9 cellular contexts compared by ENCODE assay signal in the genomic region with DNA sequence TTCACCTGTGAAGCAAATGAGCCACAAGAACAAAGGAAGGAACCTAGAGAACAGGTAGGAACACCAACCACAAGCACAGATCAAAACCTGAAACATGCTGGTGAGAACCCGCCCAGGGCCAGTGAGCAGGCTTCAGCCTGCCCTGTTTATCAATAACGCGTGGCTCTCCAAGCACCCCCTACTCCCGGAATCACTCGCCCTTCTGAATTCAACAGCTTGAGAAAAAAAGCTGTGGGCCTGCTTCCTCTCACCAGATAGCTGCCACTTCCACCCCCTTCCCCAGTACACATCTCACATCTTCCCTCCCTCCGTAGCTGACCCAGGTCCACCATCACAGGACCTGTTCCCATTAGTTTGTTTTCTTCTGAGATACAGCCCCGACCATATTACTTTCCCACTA. TPM values are rescaled to one million over a fixed set of nuclear protein-coding genes. Genes with fewer than 3 reads are reported as not detected.
DNase-seq lines count a peak whose midpoint lies in the region; ATAC-seq and TF ChIP-seq lines count a peak whose summit lies in the region.
"Had no signal": no experiment of that assay in that cellular context is flagged by ENCODE, and none has a peak within 500 bp of the region (broad histone marks: within the 10 kb centered on the region; RNA-seq: fewer than 3 reads in every experiment).

No MANE protein-coding gene starts in this region.

- TF ChIP-seq CTCF in epithelial cell of esophagus (IDR thresholded peaks at IDR 0.05; ENCODE audit: insufficient read depth, low read depth, low read length, missing control alignments) (no peak), testis (IDR thresholded peaks at IDR 0.05) (no peak)

- H3K27ac ChIP-seq in testis: peak overlapping the region; percentile 73 to 78

- no peaks in the 10 kb centered on the region for H3K27me3 Mint-ChIP-seq in activated naive CD4-positive, alpha-beta T cell treated with anti-CD3 and anti-CD28 coated beads, Interleukin-2, amount 50 U/mL, for 24 hours

- H3K36me3 Mint-ChIP-seq in activated naive CD4-positive, alpha-beta T cell treated with anti-CD3 and anti-CD28 coated beads, Interleukin-2, amount 50 U/mL, for 24 hours: peaks cover 6% of the 10 kb centered on the region

- H3K9me3 Mint-ChIP-seq in activated naive CD4-positive, alpha-beta T cell treated with anti-CD3 and anti-CD28 coated beads, Interleukin-2, amount 50 U/mL, for 24 hours: no peaks in the 10 kb centered on the region

- H3K4me3 ChIP-seq in epithelial cell of esophagus (ENCODE audit: low read length) (no peak overlapping the region), testis (no peak overlapping the region)

- H3K4me1 Mint-ChIP-seq in activated naive CD4-positive, alpha-beta T cell treated with anti-CD3 and anti-CD28 coated beads, Interleukin-2, amount 50 U/mL, for 24 hours: peaks cover 70% of the 10 kb centered on the region

- TF ChIP-seq POLR2A in testis (IDR thresholded peaks at IDR 0.05): no peak

- peaks cover 90% of the 10 kb centered on the region for H3K4me1 ChIP-seq in testis

- no peak for DNase-seq in activated naive CD4-positive, alpha-beta T cell treated with Interleukin-2 at 50 U/mL for 16 hours
- DNase-seq in epithelial cell of esophagus (ENCODE audit: low read depth) (peak; percentile 69), testis (peak; percentile 14), cerebellar cortex (ENCODE audit: low spot score) (no peak), HK-2 (ENCODE audit: unreplicated experiment) (no peak)
- DNase-seq: AML-193 had no signal

- no peaks in the 10 kb centered on the region for H3K9me3 ChIP-seq in testis

- ATAC-seq in HG03442 (IDR thresholded peaks at IDR 0.05; ENCODE audit: unreplicated experiment): peak; percentile 30
- no peak for ATAC-seq in SK-N-SH treated with all-trans-retinoic acid at 6 μM for 48 hours

- WGBS in testis, 2 donors: 58 to 64% methylated on average over 7 of the region's 7 CpGs

- intact Hi-C loops in testis (cut with DNase I; ENCODE audit: low total_unique reads): no loop called here

- peak overlapping the region; percentile 74 for H3K27ac Mint-ChIP-seq in activated naive CD4-positive, alpha-beta T cell treated with anti-CD3 and anti-CD28 coated beads, Interleukin-2, amount 50 U/mL, for 24 hours

- peak overlapping the region; percentile 47 for H3K4me3 Mint-ChIP-seq in activated naive CD4-positive, alpha-beta T cell treated with anti-CD3 and anti-CD28 coated beads, Interleukin-2, amount 50 U/mL, for 24 hours

- H3K36me3 ChIP-seq in testis (ENCODE audit: low read depth, missing control alignments): no peaks in the 10 kb centered on the region

- H3K27me3 ChIP-seq in testis: no peaks in the 10 kb centered on the region

TF ChIP-seq in SK-N-SH treated with all-trans-retinoic acid at 6 μM for 48 hours, 23 proteins besides CTCF, POLR2A, EP300 and RAD21:
- TF ChIP-seq ARNTL (CRISPR knock-in tag; IDR thresholded peaks at IDR 0.05; ENCODE audit: borderline replicate concordance, low read depth): no peak
- TF ChIP-seq OSR1 (CRISPR knock-in tag; IDR thresholded peaks at IDR 0.05): no peak
- no peak for TF ChIP-seq CSRNP3 (CRISPR knock-in tag; IDR thresholded peaks at IDR 0.05)
- TF ChIP-seq TCF4 (CRISPR knock-in tag; IDR thresholded peaks at IDR 0.05; ENCODE audit: borderline replicate concordance): no peak
- no peak for TF ChIP-seq ZNF8 (CRISPR knock-in tag; IDR thresholded peaks at IDR 0.05)
- TF ChIP-seq PPARA (CRISPR knock-in tag; IDR thresholded peaks at IDR 0.05; ENCODE audit: borderline replicate concordance): no peak
- TF ChIP-seq TOX (CRISPR knock-in tag; IDR thresholded peaks at IDR 0.05; ENCODE audit: borderline replicate concordance): no peak
- TF ChIP-seq ZFP3 (CRISPR knock-in tag; IDR thresholded peaks at IDR 0.05): no peak
- TF ChIP-seq ZC3H10 (CRISPR knock-in tag; IDR thresholded peaks at IDR 0.05): no peak
- no peak for TF ChIP-seq ESRRG (CRISPR knock-in tag; IDR thresholded peaks at IDR 0.05)
- TF ChIP-seq BACH2 (CRISPR knock-in tag; IDR thresholded peaks at IDR 0.05; ENCODE audit: borderline replicate concordance): no peak
- TF ChIP-seq ISL1 (CRISPR knock-in tag; IDR thresholded peaks at IDR 0.05): no peak
- no peak for TF ChIP-seq ZNF565 (CRISPR knock-in tag; conservative IDR thresholded peaks at IDR 0.05; ENCODE audit: low read depth)
- TF ChIP-seq ZFP30 (CRISPR knock-in tag; IDR thresholded peaks at IDR 0.05): no peak
- no peak for TF ChIP-seq GLIS3 (CRISPR knock-in tag; IDR thresholded peaks at IDR 0.05)
- TF ChIP-seq, protein P1, sequence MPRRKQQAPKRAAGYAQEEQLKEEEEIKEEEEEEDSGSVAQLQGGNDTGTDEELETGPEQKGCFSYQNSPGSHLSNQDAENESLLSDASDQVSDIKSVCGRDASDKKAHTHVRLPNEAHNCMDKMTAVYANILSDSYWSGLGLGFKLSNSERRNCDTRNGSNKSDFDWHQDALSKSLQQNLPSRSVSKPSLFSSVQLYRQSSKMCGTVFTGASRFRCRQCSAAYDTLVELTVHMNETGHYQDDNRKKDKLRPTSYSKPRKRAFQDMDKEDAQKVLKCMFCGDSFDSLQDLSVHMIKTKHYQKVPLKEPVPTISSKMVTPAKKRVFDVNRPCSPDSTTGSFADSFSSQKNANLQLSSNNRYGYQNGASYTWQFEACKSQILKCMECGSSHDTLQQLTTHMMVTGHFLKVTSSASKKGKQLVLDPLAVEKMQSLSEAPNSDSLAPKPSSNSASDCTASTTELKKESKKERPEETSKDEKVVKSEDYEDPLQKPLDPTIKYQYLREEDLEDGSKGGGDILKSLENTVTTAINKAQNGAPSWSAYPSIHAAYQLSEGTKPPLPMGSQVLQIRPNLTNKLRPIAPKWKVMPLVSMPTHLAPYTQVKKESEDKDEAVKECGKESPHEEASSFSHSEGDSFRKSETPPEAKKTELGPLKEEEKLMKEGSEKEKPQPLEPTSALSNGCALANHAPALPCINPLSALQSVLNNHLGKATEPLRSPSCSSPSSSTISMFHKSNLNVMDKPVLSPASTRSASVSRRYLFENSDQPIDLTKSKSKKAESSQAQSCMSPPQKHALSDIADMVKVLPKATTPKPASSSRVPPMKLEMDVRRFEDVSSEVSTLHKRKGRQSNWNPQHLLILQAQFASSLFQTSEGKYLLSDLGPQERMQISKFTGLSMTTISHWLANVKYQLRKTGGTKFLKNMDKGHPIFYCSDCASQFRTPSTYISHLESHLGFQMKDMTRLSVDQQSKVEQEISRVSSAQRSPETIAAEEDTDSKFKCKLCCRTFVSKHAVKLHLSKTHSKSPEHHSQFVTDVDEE (CRISPR knock-in tag; IDR thresholded peaks at IDR 0.05): no peak
TF ChIP-seq in SK-N-SH treated with all-trans-retinoic acid at 6 μM for 48 hours: peak in this region for 0.

RNA-seq across cellular contexts. Expression of gene B4GALT1, which starts 30.4 kb away (rescaled TPM):
- 100 to 1,000 TPM; 192 to 212 TPM for total RNA-seq in testis
- polyA plus RNA-seq in testis (ENCODE audit: insufficient read depth, low read depth, low replicate concordance): 112 TPM

Comparison
In these comparisons a context has a peak if more than half of its experiments do, and no peak if none do; other contexts are left out.
1. DNase-seq: peak in epithelial cell of esophagus (single experiment) and testis (single experiment); none in activated naive CD4-positive, alpha-beta T cell treated with Interleukin-2 at 50 U/mL for 16 hours (single experiment), cerebellar cortex (single experiment) and HK-2 (single experiment).